In the genomic region with DNA sequence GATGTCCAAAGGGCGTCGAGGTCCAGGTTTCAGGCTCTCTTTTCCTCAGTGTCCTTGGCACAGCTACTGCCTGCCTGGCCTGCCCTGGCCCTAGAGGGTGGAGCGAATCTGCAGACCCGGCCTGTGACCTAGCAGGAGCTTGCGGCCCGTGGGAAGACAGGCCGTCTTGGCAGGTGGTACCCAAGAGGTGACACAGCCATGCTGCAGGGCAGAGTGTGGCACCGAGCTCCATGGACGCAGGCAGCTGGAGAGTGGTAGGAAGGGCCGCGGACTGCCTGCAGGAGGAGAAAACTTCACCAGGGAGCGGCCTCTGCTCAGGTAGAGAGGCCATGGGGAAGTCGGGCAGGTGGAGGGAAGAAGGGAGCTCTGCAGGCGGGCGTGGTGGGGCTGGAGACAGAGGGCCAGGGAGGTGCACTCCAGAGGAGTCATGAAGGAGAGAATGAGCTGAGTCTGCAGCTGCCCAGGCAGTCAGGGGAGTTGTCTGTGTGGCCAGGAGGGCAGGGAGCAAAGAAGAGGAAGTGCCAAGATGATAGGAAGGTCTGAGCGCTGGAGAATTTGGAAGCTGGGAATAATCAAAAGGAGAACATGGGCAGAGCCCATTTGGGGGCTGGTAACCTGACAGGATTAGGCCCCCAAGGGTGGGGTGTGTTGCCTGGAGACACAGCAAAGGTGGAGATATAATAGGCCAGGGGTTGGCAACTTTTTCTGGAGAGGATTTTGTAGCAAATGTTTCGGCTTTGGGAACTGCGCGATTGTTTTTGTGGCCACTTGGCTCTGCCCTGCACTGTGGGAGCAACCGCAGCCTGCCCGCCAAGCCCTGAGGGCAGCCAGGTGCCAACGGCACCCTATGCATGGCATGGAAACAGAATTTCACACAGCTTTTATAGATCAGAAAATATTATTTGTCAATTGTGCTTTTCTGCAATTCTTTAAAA, we compare ENCODE assay signal across 1 cellular context.
TF ChIP-seq lines count a peak whose summit lies in the region.

No MANE protein-coding gene starts in this region.

TF ChIP-seq in GM23338, 12 proteins besides CTCF, POLR2A, EP300 and RAD21 (continued from another document):
- TF ChIP-seq, protein P1, sequence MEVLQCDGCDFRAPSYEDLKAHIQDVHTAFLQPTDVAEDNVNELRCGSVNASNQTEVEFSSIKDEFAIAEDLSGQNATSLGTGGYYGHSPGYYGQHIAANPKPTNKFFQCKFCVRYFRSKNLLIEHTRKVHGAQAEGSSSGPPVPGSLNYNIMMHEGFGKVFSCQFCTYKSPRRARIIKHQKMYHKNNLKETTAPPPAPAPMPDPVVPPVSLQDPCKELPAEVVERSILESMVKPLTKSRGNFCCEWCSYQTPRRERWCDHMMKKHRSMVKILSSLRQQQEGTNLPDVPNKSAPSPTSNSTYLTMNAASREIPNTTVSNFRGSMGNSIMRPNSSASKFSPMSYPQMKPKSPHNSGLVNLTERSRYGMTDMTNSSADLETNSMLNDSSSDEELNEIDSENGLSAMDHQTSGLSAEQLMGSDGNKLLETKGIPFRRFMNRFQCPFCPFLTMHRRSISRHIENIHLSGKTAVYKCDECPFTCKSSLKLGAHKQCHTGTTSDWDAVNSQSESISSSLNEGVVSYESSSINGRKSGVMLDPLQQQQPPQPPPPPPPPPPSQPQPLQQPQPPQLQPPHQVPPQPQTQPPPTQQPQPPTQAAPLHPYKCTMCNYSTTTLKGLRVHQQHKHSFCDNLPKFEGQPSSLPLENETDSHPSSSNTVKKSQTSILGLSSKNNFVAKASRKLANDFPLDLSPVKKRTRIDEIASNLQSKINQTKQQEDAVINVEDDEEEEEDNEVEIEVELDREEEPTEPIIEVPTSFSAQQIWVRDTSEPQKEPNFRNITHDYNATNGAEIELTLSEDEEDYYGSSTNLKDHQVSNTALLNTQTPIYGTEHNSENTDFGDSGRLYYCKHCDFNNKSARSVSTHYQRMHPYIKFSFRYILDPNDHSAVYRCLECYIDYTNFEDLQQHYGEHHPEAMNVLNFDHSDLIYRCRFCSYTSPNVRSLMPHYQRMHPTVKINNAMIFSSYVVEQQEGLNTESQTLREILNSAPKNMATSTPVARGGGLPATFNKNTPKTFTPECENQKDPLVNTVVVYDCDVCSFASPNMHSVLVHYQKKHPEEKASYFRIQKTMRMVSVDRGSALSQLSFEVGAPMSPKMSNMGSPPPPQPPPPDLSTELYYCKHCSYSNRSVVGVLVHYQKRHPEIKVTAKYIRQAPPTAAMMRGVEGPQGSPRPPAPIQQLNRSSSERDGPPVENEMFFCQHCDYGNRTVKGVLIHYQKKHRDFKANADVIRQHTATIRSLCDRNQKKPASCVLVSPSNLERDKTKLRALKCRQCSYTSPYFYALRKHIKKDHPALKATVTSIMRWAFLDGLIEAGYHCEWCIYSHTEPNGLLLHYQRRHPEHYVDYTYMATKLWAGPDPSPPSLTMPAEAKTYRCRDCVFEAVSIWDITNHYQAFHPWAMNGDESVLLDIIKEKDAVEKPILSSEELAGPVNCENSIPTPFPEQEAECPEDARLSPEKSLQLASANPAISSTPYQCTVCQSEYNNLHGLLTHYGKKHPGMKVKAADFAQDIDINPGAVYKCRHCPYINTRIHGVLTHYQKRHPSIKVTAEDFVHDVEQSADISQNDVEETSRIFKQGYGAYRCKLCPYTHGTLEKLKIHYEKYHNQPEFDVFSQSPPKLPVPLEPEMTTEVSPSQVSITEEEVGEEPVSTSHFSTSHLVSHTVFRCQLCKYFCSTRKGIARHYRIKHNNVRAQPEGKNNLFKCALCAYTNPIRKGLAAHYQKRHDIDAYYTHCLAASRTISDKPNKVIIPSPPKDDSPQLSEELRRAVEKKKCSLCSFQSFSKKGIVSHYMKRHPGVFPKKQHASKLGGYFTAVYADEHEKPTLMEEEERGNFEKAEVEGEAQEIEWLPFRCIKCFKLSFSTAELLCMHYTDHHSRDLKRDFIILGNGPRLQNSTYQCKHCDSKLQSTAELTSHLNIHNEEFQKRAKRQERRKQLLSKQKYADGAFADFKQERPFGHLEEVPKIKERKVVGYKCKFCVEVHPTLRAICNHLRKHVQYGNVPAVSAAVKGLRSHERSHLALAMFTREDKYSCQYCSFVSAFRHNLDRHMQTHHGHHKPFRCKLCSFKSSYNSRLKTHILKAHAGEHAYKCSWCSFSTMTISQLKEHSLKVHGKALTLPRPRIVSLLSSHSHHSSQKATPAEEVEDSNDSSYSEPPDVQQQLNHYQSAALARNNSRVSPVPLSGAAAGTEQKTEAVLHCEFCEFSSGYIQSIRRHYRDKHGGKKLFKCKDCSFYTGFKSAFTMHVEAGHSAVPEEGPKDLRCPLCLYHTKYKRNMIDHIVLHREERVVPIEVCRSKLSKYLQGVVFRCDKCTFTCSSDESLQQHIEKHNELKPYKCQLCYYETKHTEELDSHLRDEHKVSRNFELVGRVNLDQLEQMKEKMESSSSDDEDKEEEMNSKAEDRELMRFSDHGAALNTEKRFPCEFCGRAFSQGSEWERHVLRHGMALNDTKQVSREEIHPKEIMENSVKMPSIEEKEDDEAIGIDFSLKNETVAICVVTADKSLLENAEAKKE (CRISPR knock-in tag; IDR thresholded peaks at IDR 0.05) = no peak
- TF ChIP-seq ZNF331 (CRISPR knock-in tag; IDR thresholded peaks at IDR 0.05; ENCODE audit: low read depth) = no peak
